8 cellular contexts compared by ENCODE assay signal in genomic region chr1:3483801-3484444, GRCh38. TPM values are rescaled to one million over a fixed set of nuclear protein-coding genes. Genes with fewer than 3 reads are reported as not detected.
DNase-seq lines count a peak whose midpoint lies in the region; ATAC-seq and TF ChIP-seq lines count a peak whose summit lies in the region.

No MANE protein-coding gene starts in this region.

- H3K36me3 ChIP-seq in colonic mucosa (no peaks in the 10 kb centered on the region), mesenchymal stem cell (ENCODE audit: control insufficient read depth in 1 of 2, insufficient read depth in 2 of 2, low read depth in 1 of 2, low read length in 2 of 2) (peaks cover 0 to 6% of the 10 kb centered on the region in 2 experiments), testis (ENCODE audit: low read depth, missing control alignments) (no peaks in the 10 kb centered on the region)

- no peak for TF ChIP-seq POLR2A in testis (IDR thresholded peaks at IDR 0.05)

- no peak overlapping the region for H3K4me3 ChIP-seq in colonic mucosa
- no peak overlapping the region for H3K4me3 ChIP-seq in mesenchymal stem cell (ENCODE audit: insufficient read depth in 1 of 2, low read depth in 1 of 2, low read length in 2 of 2)
- H3K4me3 ChIP-seq in testis, result no peak overlapping the region

- H3K27ac ChIP-seq in colonic mucosa, result no peak overlapping the region
- H3K27ac ChIP-seq in mesenchymal stem cell (ENCODE audit: low read length, poor library complexity, severe bottlenecking), result no peak overlapping the region
- H3K27ac ChIP-seq in testis, result no peak overlapping the region

- peaks cover 11% of the 10 kb centered on the region for H3K36me3 Mint-ChIP-seq in WTC11

- POLR2A ChIA-PET in WTC11 (lab: Charles Lee), result no interaction called here

- peaks cover 3% of the 10 kb centered on the region for H3K4me1 Mint-ChIP-seq in WTC11

- no peak overlapping the region for H4K8ac ChIP-seq in mesenchymal stem cell (ENCODE audit: low read length)

- no peak overlapping the region for H2BK15ac ChIP-seq in mesenchymal stem cell (ENCODE audit: low read depth, poor library complexity, severe bottlenecking)

- no peak overlapping the region for H3K14ac ChIP-seq in mesenchymal stem cell (ENCODE audit: low read length in 2 of 2)

- H2BK120ac ChIP-seq in mesenchymal stem cell (ENCODE audit: low read depth, low read length), result no peak overlapping the region

- H3K27me3 ChIP-seq in colonic mucosa (no peaks in the 10 kb centered on the region), mesenchymal stem cell (ENCODE audit: control insufficient read depth in 1 of 2, insufficient read depth in 1 of 2, low read length in 2 of 2) (peaks cover 4 to 60% of the 10 kb centered on the region in 2 experiments), testis (no peaks in the 10 kb centered on the region)

- H3K4ac ChIP-seq in mesenchymal stem cell (ENCODE audit: low read depth in 1 of 2, low read length in 2 of 2), result no peak overlapping the region

- peak; percentile 50 for DNase-seq in AG08395 (ENCODE audit: low spot score)
- peak; percentile 79 for DNase-seq in GM20000 (ENCODE audit: low spot score)
- DNase-seq in WTC11 (ENCODE audit: low spot score), result peak; percentile 88
- peak; percentile 67 for DNase-seq in colonic mucosa
- DNase-seq in mesenchymal stem cell, result peak; percentile 30
- peak; percentile 58 for DNase-seq in testis

- H3K9ac ChIP-seq in colonic mucosa (ENCODE audit: low read depth in 2 of 2, low read length in 2 of 2), result no peak overlapping the region
- H3K9ac ChIP-seq in mesenchymal stem cell (ENCODE audit: low read length), result no peak overlapping the region

- H2BK5ac ChIP-seq in mesenchymal stem cell (ENCODE audit: low read depth, low read length, poor library complexity, severe bottlenecking), result no peak overlapping the region

- no peak overlapping the region for H3K23ac ChIP-seq in mesenchymal stem cell (ENCODE audit: low read length in 2 of 2)

- H3K4me2 ChIP-seq in mesenchymal stem cell (ENCODE audit: low read length, poor library complexity, severe bottlenecking), result no peak overlapping the region

- H3K4me1 ChIP-seq in colonic mucosa (no peaks in the 10 kb centered on the region), mesenchymal stem cell (ENCODE audit: control insufficient read depth, insufficient read depth, low read depth, low read length) (peaks cover 10% of the 10 kb centered on the region), testis (peaks cover 8% of the 10 kb centered on the region)

- no peak overlapping the region for H2BK12ac ChIP-seq in mesenchymal stem cell (ENCODE audit: low read length in 2 of 2)

- H3K9me3 ChIP-seq in colonic mucosa (no peaks in the 10 kb centered on the region), mesenchymal stem cell (ENCODE audit: control insufficient read depth, low read length) (peaks cover 11% of the 10 kb centered on the region), testis (no peaks in the 10 kb centered on the region)

- no peaks in the 10 kb centered on the region for H3K79me1 ChIP-seq in mesenchymal stem cell (replicated peaks; ENCODE audit: low read length, poor library complexity, severe bottlenecking)

- H3K9me3 Mint-ChIP-seq in WTC11, result peaks cover 12% of the 10 kb centered on the region

- no peak overlapping the region for H3K18ac ChIP-seq in mesenchymal stem cell (ENCODE audit: low read depth in 1 of 2, low read length in 2 of 2)

- WGBS in mesenchymal stem cell, result 44% methylated on average over 31 of the region's 31 CpGs
- WGBS in testis, 2 donors, result 53 to 76% methylated on average over 20 to 31 of the region's 31 CpGs

- H2AK5ac ChIP-seq in mesenchymal stem cell (ENCODE audit: low read length, severe bottlenecking), result no peak overlapping the region

- no peak overlapping the region for H2AFZ ChIP-seq in mesenchymal stem cell (ENCODE audit: low read depth, low read length)

- ATAC-seq in WTC11 (peak; percentile 86), HG03039 (IDR thresholded peaks at IDR 0.05; ENCODE audit: unreplicated experiment) (no peak), GM21737 (IDR thresholded peaks at IDR 0.05; ENCODE audit: unreplicated experiment) (no peak)

- no peak overlapping the region for H4K91ac ChIP-seq in mesenchymal stem cell (ENCODE audit: low read length)

- peak overlapping the region; percentile 86 for H3K27ac Mint-ChIP-seq in WTC11

- H3K27me3 Mint-ChIP-seq in WTC11 (ENCODE audit: low read depth), result peaks cover 3% of the 10 kb centered on the region

- no peak overlapping the region for H3K4me3 Mint-ChIP-seq in WTC11

- peak; percentile 51 for TF ChIP-seq CTCF in GM20000 (IDR thresholded peaks at IDR 0.05; ENCODE audit: extremely low read depth, missing control alignments)
- peak; percentile 53; the same call in 1 of the 2 replicates for TF ChIP-seq CTCF in WTC11 (IDR thresholded peaks at IDR 0.05)
- TF ChIP-seq CTCF in colonic mucosa (IDR thresholded peaks at IDR 0.05), result peak; percentile 90
- TF ChIP-seq CTCF in testis (IDR thresholded peaks at IDR 0.05), result peak; percentile 64 to 91 (median 80)

- intact Hi-C loops in colonic mucosa (cut with DNase I) (loop anchor here (1.0 kb wide), 1 partner anchor 31 kb away; no protein-coding TSS in a partner anchor), testis (cut with DNase I; ENCODE audit: low total_unique reads) (no loop called here)

- CTCF ChIA-PET in WTC11 (lab: Charles Lee), result interaction anchor here (2.2 to 4.7 kb wide), 4 partner anchors 12 to 135 kb away, joined by 4 to 50 read pairs (median 18); no protein-coding TSS in a partner anchor

TF ChIP-seq in WTC11, 78 proteins besides CTCF, POLR2A, EP300 and RAD21:
- TF ChIP-seq, protein P1, sequence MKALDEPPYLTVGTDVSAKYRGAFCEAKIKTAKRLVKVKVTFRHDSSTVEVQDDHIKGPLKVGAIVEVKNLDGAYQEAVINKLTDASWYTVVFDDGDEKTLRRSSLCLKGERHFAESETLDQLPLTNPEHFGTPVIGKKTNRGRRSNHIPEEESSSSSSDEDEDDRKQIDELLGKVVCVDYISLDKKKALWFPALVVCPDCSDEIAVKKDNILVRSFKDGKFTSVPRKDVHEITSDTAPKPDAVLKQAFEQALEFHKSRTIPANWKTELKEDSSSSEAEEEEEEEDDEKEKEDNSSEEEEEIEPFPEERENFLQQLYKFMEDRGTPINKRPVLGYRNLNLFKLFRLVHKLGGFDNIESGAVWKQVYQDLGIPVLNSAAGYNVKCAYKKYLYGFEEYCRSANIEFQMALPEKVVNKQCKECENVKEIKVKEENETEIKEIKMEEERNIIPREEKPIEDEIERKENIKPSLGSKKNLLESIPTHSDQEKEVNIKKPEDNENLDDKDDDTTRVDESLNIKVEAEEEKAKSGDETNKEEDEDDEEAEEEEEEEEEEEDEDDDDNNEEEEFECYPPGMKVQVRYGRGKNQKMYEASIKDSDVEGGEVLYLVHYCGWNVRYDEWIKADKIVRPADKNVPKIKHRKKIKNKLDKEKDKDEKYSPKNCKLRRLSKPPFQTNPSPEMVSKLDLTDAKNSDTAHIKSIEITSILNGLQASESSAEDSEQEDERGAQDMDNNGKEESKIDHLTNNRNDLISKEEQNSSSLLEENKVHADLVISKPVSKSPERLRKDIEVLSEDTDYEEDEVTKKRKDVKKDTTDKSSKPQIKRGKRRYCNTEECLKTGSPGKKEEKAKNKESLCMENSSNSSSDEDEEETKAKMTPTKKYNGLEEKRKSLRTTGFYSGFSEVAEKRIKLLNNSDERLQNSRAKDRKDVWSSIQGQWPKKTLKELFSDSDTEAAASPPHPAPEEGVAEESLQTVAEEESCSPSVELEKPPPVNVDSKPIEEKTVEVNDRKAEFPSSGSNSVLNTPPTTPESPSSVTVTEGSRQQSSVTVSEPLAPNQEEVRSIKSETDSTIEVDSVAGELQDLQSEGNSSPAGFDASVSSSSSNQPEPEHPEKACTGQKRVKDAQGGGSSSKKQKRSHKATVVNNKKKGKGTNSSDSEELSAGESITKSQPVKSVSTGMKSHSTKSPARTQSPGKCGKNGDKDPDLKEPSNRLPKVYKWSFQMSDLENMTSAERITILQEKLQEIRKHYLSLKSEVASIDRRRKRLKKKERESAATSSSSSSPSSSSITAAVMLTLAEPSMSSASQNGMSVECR (CRISPR knock-in tag; IDR thresholded peaks at IDR 0.05; ENCODE audit: borderline replicate concordance), result 0 out of 2 replicates have a peak, but pooled peaks have one; percentile 25
- TF ChIP-seq SP1 (CRISPR knock-in tag; conservative IDR thresholded peaks at IDR 0.05), result 0 out of 2 replicates have a peak, but pooled peaks have one; percentile 21
- no peak for TF ChIP-seq ZNF232 (CRISPR knock-in tag; IDR thresholded peaks at IDR 0.05)
- 0 out of 2 replicates have a peak, but pooled peaks have one; percentile 51 for TF ChIP-seq ZNF121 (CRISPR knock-in tag; IDR thresholded peaks at IDR 0.05)
- TF ChIP-seq CBFB (CRISPR knock-in tag; IDR thresholded peaks at IDR 0.05; ENCODE audit: low read depth), result 0 out of 2 replicates have a peak, but pooled peaks have one; percentile 24

RNA-seq across cellular contexts. Expression of gene ARHGEF16, which starts 29.5 kb away (rescaled TPM):
- total RNA-seq in WTC11 (2021) (15.5 to 17.2 TPM (median 16.1 TPM) in 3 replicates), colonic mucosa (10 to 100 TPM; 77.3 to 90.2 TPM), testis (10 to 100 TPM; 17.1 to 25.7 TPM)
- 0.73 TPM for polyA plus RNA-seq in mesenchymal stem cell (2013, experiment 1 of 2)
- polyA plus RNA-seq in mesenchymal stem cell (2013, experiment 2 of 2), result 0.49 TPM
- polyA plus RNA-seq in testis (ENCODE audit: insufficient read depth, low read depth, low replicate concordance), result 5.7 TPM

Comparison
In these comparisons a context has a peak if more than half of its experiments do, and no peak if none do; other contexts are left out.
1. DNase-seq: peak in every context shown above with its lines; median percentile 88 in WTC11; 79 in GM20000; 67 in colonic mucosa; 58 in testis; 50 in AG08395; 30 in mesenchymal stem cell.